ENCODE assay signal across 19 cellular contexts in genomic region chr2:173511357-173511756, GRCh38.
"Had no signal": no experiment of that assay in that cellular context is flagged by ENCODE, and none has a peak within 500 bp of the region (broad histone marks: within the 10 kb centered on the region; RNA-seq: fewer than 3 reads in every experiment).

No MANE protein-coding gene starts in this region.

- H3K27ac ChIP-seq: cardiac muscle cell, dorsolateral prefrontal cortex, epithelial cell of prostate, neural progenitor cell, prostate gland, right atrium auricular region, suprapubic skin, transverse colon, uterus had no signal

- ATAC-seq: activated CD8-positive, alpha-beta memory T cell treated with anti-CD3 and anti-CD28 coated beads, Interleukin-2, amount 10 ng/mL, durations not matched to agents 7 days and 5 days; left ventricle myocardium superior; naive thymus-derived CD4-positive, alpha-beta T cell; stimulated activated naive CD8-positive, alpha-beta T cell treated with anti-CD3 and anti-CD28 coated beads, Interleukin-15, amount 100 ng/mL, for 72 hours had no signal

- DNase-seq: activated CD4-positive, alpha-beta memory T cell treated with anti-CD3 and anti-CD28 coated beads, Interleukin-2, amount 10 ng/mL, durations not matched to agents 7 days and 5 days; activated CD4-positive, alpha-beta T cell treated with anti-CD3 and anti-CD28 coated beads for 48 hours; activated CD4-positive, CD25-positive, alpha-beta regulatory T cell; activated CD8-positive, alpha-beta memory T cell treated with anti-CD3 and anti-CD28 coated beads, Interleukin-2, amount 10 ng/mL, durations not matched to agents 7 days and 5 days; dorsolateral prefrontal cortex; left ventricle myocardium superior; mesenchymal stem cell; naive thymus-derived CD4-positive, alpha-beta T cell; stimulated activated CD4-positive, alpha-beta T cell treated with anti-CD3 and anti-CD28 coated beads, Interleukin-4, amount 100 ng/mL, for 1 hour; stimulated activated naive CD8-positive, alpha-beta T cell treated with anti-CD3 and anti-CD28 coated beads, Interleukin-15, amount 100 ng/mL, for 72 hours; T1000; transverse colon; uterus had no signal

- H3K36me3 ChIP-seq: cardiac muscle cell, neural progenitor cell, prostate gland, right atrium auricular region, suprapubic skin, transverse colon, uterus had no signal

- H3K9ac ChIP-seq: neural progenitor cell had no signal

- H3K4me2 ChIP-seq: neural progenitor cell had no signal

- H3K4me1 ChIP-seq: prostate gland, right atrium auricular region, suprapubic skin, uterus had no signal

- H3K27me3 ChIP-seq: cardiac muscle cell, neural progenitor cell, right atrium auricular region, suprapubic skin, transverse colon, uterus had no signal

- H2AFZ ChIP-seq: neural progenitor cell had no signal

- H3K9me3 ChIP-seq: prostate gland, right atrium auricular region, suprapubic skin, transverse colon, uterus had no signal

- H3K4me3 ChIP-seq: cardiac muscle cell, dorsolateral prefrontal cortex, neural progenitor cell, prostate gland, right atrium auricular region, suprapubic skin, transverse colon, uterus had no signal
